ENCODE assay signal across 8 cellular contexts in genomic region chr12:95547522-95548055, GRCh38. TPM values are rescaled to one million over a fixed set of nuclear protein-coding genes. Genes with fewer than 3 reads are reported as not detected.
A peak's percentile ranks its signal among the peaks of the same experiment; 100 is the strongest.
DNase-seq lines count a peak whose midpoint lies in the region; ATAC-seq, FAIRE-seq and TF ChIP-seq lines count a peak whose summit lies in the region.
"Had no signal": no experiment of that assay in that cellular context is flagged by ENCODE, and none has a peak within 500 bp of the region (broad histone marks: within the 10 kb centered on the region; RNA-seq: fewer than 3 reads in every experiment).

No MANE protein-coding gene starts in this region.

- H3K79me2 ChIP-seq in H9 (ENCODE audit: insufficient read depth, low read length): peaks cover 22% of the 10 kb centered on the region; the same call in 1 of the 2 replicates
- no peaks in the 10 kb centered on the region for H3K79me2 ChIP-seq in hepatocyte

- no peaks in the 10 kb centered on the region for H3K27me3 ChIP-seq in H9 (ENCODE audit: insufficient read depth, low read length)
- H3K27me3 ChIP-seq in hepatocyte: peaks cover 64% of the 10 kb centered on the region
- peaks cover 0 to 14% of the 10 kb centered on the region in 2 donors for H3K27me3 ChIP-seq in small intestine (ENCODE audit: control insufficient read depth in 2 of 2, insufficient read depth in 2 of 2, low read length in 2 of 2)

- no peak overlapping the region for H2BK20ac ChIP-seq in H9 (ENCODE audit: low read depth, low read length, poor library complexity, severe bottlenecking)

- H3K23ac ChIP-seq in H9 (ENCODE audit: insufficient read length, low read depth, low read length): no peak overlapping the region

- H3T11ph ChIP-seq in H9 (ENCODE audit: low read length): no peak overlapping the region

- H3K27ac Mint-ChIP-seq in H9: peak overlapping the region; percentile 93 to 99 (median 95)
- peak overlapping the region; percentile 71 for H3K27ac Mint-ChIP-seq in activated T-helper 2 cell treated with anti-CD3 and anti-CD28 coated beads, Interferon-gamma antibody, Interleukin-2, Interleukin-4, amounts not matched to agents 10 μg/mL and 5 μg/mL and 100 μg/mL, durations not matched to agents 14 hours and 24 hours and 36 hours

- no peaks in the 10 kb centered on the region for H4K20me1 ChIP-seq in H9 (ENCODE audit: control insufficient read depth, insufficient read depth, insufficient read length)
- H4K20me1 ChIP-seq in hepatocyte (ENCODE audit: insufficient read depth, poor library complexity, severe bottlenecking): no peaks in the 10 kb centered on the region

- H3K4me2 ChIP-seq in H9 (ENCODE audit: insufficient read depth, insufficient read length, low read length) (peak overlapping the region; percentile 92), hepatocyte (peak overlapping the region; percentile 96)

- WGBS in H9 (ENCODE audit: extremely low coverage, insufficient read length, low lambda C conversion rate): no CpG with 5 or more reads among the region's 9 CpGs
- WGBS in hepatocyte (ENCODE audit: low lambda C conversion rate, missing lambda C conversion rate): 10% methylated on average over 9 of the region's 9 CpGs
- 21 to 34% (median 23%) methylated on average over 9 of the region's 9 CpGs for WGBS in small intestine, 3 donors

- peaks cover 3% of the 10 kb centered on the region for H3K23me2 ChIP-seq in H9 (ENCODE audit: insufficient read length, low read depth, low read length, poor library complexity, severe bottlenecking)

- H3K9me3 Mint-ChIP-seq in H9: peaks cover 0 to 5% of the 10 kb centered on the region in 2 experiments; a peak in 2 of 5 replicates
- H3K9me3 Mint-ChIP-seq in activated T-helper 2 cell treated with anti-CD3 and anti-CD28 coated beads, Interferon-gamma antibody, Interleukin-2, Interleukin-4, amounts not matched to agents 10 μg/mL and 5 μg/mL and 100 μg/mL, durations not matched to agents 14 hours and 24 hours and 36 hours: peaks cover 8% of the 10 kb centered on the region

- H2BK15ac ChIP-seq in H9 (ENCODE audit: low read depth, low read length): no peak overlapping the region

- H3K4ac ChIP-seq in H9 (ENCODE audit: low read depth, low read length): no peak overlapping the region

- intact Hi-C loops in activated T-helper 2 cell treated with anti-CD3 and anti-CD28 coated beads, Interferon-gamma antibody, Interleukin-2, Interleukin-4, amounts not matched to agents 10 μg/mL and 5 μg/mL and 100 μg/mL, durations not matched to agents 14 hours and 24 hours and 36 hours (cut with micrococcal nuclease): loop anchor here (2.0 to 10.0 kb wide), 4 partner anchors 75 to 1975 kb away; partner anchors contain the start of genes METAP2, NTN4, SNRPF and SOCS2

- H3K27ac ChIP-seq in H9 (ENCODE audit: insufficient read length, low read depth, low read length) (peak overlapping the region; percentile 70), hepatocyte (no peak overlapping the region), small intestine (ENCODE audit: low read depth in 1 of 2, low read length in 1 of 2) (no peak overlapping the region)

- H3K9me2 ChIP-seq in hepatocyte (replicated peaks; ENCODE audit: insufficient read depth): no peaks in the 10 kb centered on the region

- H2BK5ac ChIP-seq in H9 (ENCODE audit: insufficient read length, low read length): no peak overlapping the region

- H3K4me3 Mint-ChIP-seq in H9: peak overlapping the region; percentile 83 to 96
- H3K4me3 Mint-ChIP-seq in activated T-helper 2 cell treated with anti-CD3 and anti-CD28 coated beads, Interferon-gamma antibody, Interleukin-2, Interleukin-4, amounts not matched to agents 10 μg/mL and 5 μg/mL and 100 μg/mL, durations not matched to agents 14 hours and 24 hours and 36 hours (ENCODE audit: low read depth): peak overlapping the region; percentile 88

- H3K79me1 ChIP-seq in H9 (ENCODE audit: insufficient read depth, low read depth, low read length, poor library complexity, severe bottlenecking): no peaks in the 10 kb centered on the region

- no peak overlapping the region for H3K18ac ChIP-seq in H9 (ENCODE audit: insufficient read length, low read depth, low read length)

- H2AFZ ChIP-seq in H9 (ENCODE audit: low read length): no peak overlapping the region
- H2AFZ ChIP-seq in hepatocyte: peak overlapping the region; percentile 88

- no peak overlapping the region for H2BK120ac ChIP-seq in H9 (ENCODE audit: low read depth, low read length, poor library complexity, severe bottlenecking)

- H3K9ac ChIP-seq in H9 (ENCODE audit: extremely low read depth, insufficient read length, low read length): peak overlapping the region; percentile 86

- peaks cover 1% of the 10 kb centered on the region; the same call in 1 of the 2 replicates for H3K27me3 Mint-ChIP-seq in H9 (ENCODE audit: low read depth)
- peaks cover 15% of the 10 kb centered on the region for H3K27me3 Mint-ChIP-seq in activated T-helper 2 cell treated with anti-CD3 and anti-CD28 coated beads, Interferon-gamma antibody, Interleukin-2, Interleukin-4, amounts not matched to agents 10 μg/mL and 5 μg/mL and 100 μg/mL, durations not matched to agents 14 hours and 24 hours and 36 hours (ENCODE audit: low read depth)

- H3K36me3 ChIP-seq in hepatocyte (replicated peaks; ENCODE audit: insufficient read depth, low read depth): no peaks in the 10 kb centered on the region
- no peaks in the 10 kb centered on the region for H3K36me3 ChIP-seq in small intestine (ENCODE audit: control insufficient read depth in 2 of 2, insufficient read depth in 2 of 2, low read length in 2 of 2)

- no peak for ATAC-seq in GM18502 (IDR thresholded peaks at IDR 0.05; ENCODE audit: poor library complexity, unreplicated experiment)

- H3K4me1 Mint-ChIP-seq in H9: peaks cover 41 to 47% of the 10 kb centered on the region in 2 experiments
- peaks cover 38% of the 10 kb centered on the region for H3K4me1 Mint-ChIP-seq in activated T-helper 2 cell treated with anti-CD3 and anti-CD28 coated beads, Interferon-gamma antibody, Interleukin-2, Interleukin-4, amounts not matched to agents 10 μg/mL and 5 μg/mL and 100 μg/mL, durations not matched to agents 14 hours and 24 hours and 36 hours (ENCODE audit: low read depth)

- FAIRE-seq in small intestine (lab: Jason Lieb, UNC): no peak

- H3K36me3 Mint-ChIP-seq in H9 (ENCODE audit: insufficient read depth in 1 of 3, low read depth in 3 of 3): peaks cover 24 to 32% (median 27%) of the 10 kb centered on the region in 3 experiments
- H3K36me3 Mint-ChIP-seq in activated T-helper 2 cell treated with anti-CD3 and anti-CD28 coated beads, Interferon-gamma antibody, Interleukin-2, Interleukin-4, amounts not matched to agents 10 μg/mL and 5 μg/mL and 100 μg/mL, durations not matched to agents 14 hours and 24 hours and 36 hours (ENCODE audit: low read depth): peaks cover 7% of the 10 kb centered on the region

- no peak overlapping the region for H4K91ac ChIP-seq in H9 (ENCODE audit: insufficient read length, low read depth, low read length)

- no peaks in the 10 kb centered on the region for H3K9me3 ChIP-seq in H9 (ENCODE audit: control insufficient read depth, low read depth, low read length)
- H3K9me3 ChIP-seq in hepatocyte (ENCODE audit: low read depth): peaks cover 5% of the 10 kb centered on the region
- no peaks in the 10 kb centered on the region for H3K9me3 ChIP-seq in small intestine (ENCODE audit: control insufficient read depth, low read depth)

- no peak overlapping the region for H4K8ac ChIP-seq in H9 (replicated peaks; ENCODE audit: insufficient read length, low read depth, low read length)

- no peaks in the 10 kb centered on the region for H3K4me1 ChIP-seq in H9 (ENCODE audit: insufficient read depth, low read length)
- no peaks in the 10 kb centered on the region for H3K4me1 ChIP-seq in hepatocyte (ENCODE audit: insufficient read depth)
- H3K4me1 ChIP-seq in small intestine (ENCODE audit: control insufficient read depth in 2 of 2, insufficient read depth in 1 of 2, low read depth in 1 of 2, low read length in 1 of 2): peaks cover 0 to 4% of the 10 kb centered on the region in 2 donors

- DNase-seq in H9 (peak; percentile 43), hepatocyte (ENCODE audit: low spot score) (no peak), small intestine (no peak), SIG-M5 treated with dmso at 0.1 percent for 504 hours (lab: John Stamatoyannopoulos, UW; ENCODE audit: unreplicated experiment) (no peak)
- DNase-seq in activated T-helper 2 cell treated with anti-CD3 and anti-CD28 coated beads, Interferon-gamma antibody, Interleukin-2, Interleukin-4, amounts not matched to agents 10 μg/mL and 5 μg/mL and 100 μg/mL, durations not matched to agents 14 hours and 24 hours and 36 hours (ENCODE audit: low spot score): no peak
- DNase-seq in stimulated activated CD4-positive, alpha-beta T cell treated with anti-CD3 and anti-CD28 coated beads, Interleukin-1b, Interleukin-23, amount 100 ng/mL, for 48 hours: no peak
- DNase-seq: NCI-H1417 treated with DMSO at 0.1 percent for 48 hours had no signal

- no peak overlapping the region for H2BK12ac ChIP-seq in H9 (ENCODE audit: insufficient read length, low read depth, low read length)

- no peak overlapping the region for H2AK5ac ChIP-seq in H9 (ENCODE audit: insufficient read length, low read length)

- H3K4me3 ChIP-seq in hepatocyte: no peak overlapping the region
- H3K4me3 ChIP-seq in small intestine (ENCODE audit: low read depth in 1 of 2, low read length in 2 of 2): peak overlapping the region; percentile 6 to 73

- no peak overlapping the region; the same call in 1 of the 2 replicates for H3K14ac ChIP-seq in H9 (ENCODE audit: insufficient read depth, low read length)

- H3K56ac ChIP-seq in H9 (ENCODE audit: insufficient read length, low read depth, low read length): no peak overlapping the region

- H4K5ac ChIP-seq in H9 (ENCODE audit: insufficient read length, low read depth, low read length): no peak overlapping the region

- TF ChIP-seq CTCF in H9 (conservative IDR thresholded peaks at IDR 0.05): no peak
- no peak for TF ChIP-seq CTCF in hepatocyte (IDR thresholded peaks at IDR 0.05; ENCODE audit: poor library complexity)

RNA-seq across cellular contexts. Expression of gene USP44, which starts 3.7 kb away (rescaled TPM):
- total RNA-seq in H9 (2021): 181 and 185 TPM in 2 replicates
- 4.3 and 5.7 TPM in 2 replicates for total RNA-seq in activated T-helper 2 cell treated with anti-CD3 and anti-CD28 coated beads, Interferon-gamma antibody, Interleukin-2, Interleukin-4, amounts not matched to agents 10 μg/mL and 5 μg/mL and 100 μg/mL, durations not matched to agents 14 hours and 24 hours and 36 hours
- total RNA-seq in hepatocyte: 0.32 and 0.80 TPM in 2 replicates
- polyA plus RNA-seq in hepatocyte: not detected in 2 replicates
- under 1 TPM in 1 of 3 donors, not detected in 2; 0.21 TPM for polyA plus RNA-seq in small intestine

Comparison
In these comparisons a context has a peak if more than half of its experiments do, and no peak if none do; other contexts are left out.
1. RNA of gene USP44, which starts 3.7 kb away (total RNA-seq): 181 to 185 TPM in H9; 4.3 to 5.7 TPM in activated T-helper 2 cell treated with anti-CD3 and anti-CD28 coated beads, Interferon-gamma antibody, Interleukin-2, Interleukin-4, amounts not matched to agents 10 μg/mL and 5 μg/mL and 100 μg/mL, durations not matched to agents 14 hours and 24 hours and 36 hours and 0.32 to 0.80 TPM in hepatocyte; every median in the first group is over 10 times any median in the second.